ENCODE assay signal across 19 cellular contexts in genomic region chr1:200296091-200296661, GRCh38.
DNase-seq lines count a peak whose midpoint lies in the region; ATAC-seq and TF ChIP-seq lines count a peak whose summit lies in the region.
"Had no signal": no experiment of that assay in that cellular context is flagged by ENCODE, and none has a peak within 500 bp of the region (broad histone marks: within the 10 kb centered on the region; RNA-seq: fewer than 3 reads in every experiment).

No MANE protein-coding gene starts in this region.

- intact Hi-C loops in activated CD4-positive, alpha-beta T cell treated with anti-CD3 and anti-CD28 coated beads for 36 hours (cut with DNase I, micrococcal nuclease), result no loop called here

- TF ChIP-seq CTCF in HEK293 (tag by site-specific recombination; IDR thresholded peaks at IDR 0.05), result no peak
- TF ChIP-seq CTCF in glutamatergic neuron (IDR thresholded peaks at IDR 0.05; ENCODE audit: partially characterized antibody, unreplicated experiment), result no peak

- H3K4me1 ChIP-seq in HEK293 (ENCODE audit: control insufficient read depth, insufficient read depth, low read length), result no peaks in the 10 kb centered on the region
- H3K4me1 ChIP-seq: breast epithelium, suprapubic skin had no signal

- H3K9me3 ChIP-seq in HEK293 (ENCODE audit: control insufficient read depth, insufficient read depth, low read depth, low read length), result no peaks in the 10 kb centered on the region
- H3K9me3 ChIP-seq: breast epithelium, esophagus muscularis mucosa, neutrophil, SJSA1, suprapubic skin had no signal

- H3K4me3 Mint-ChIP-seq in glutamatergic neuron (ENCODE audit: unreplicated experiment), result no peak overlapping the region
- no peak overlapping the region for H3K4me3 Mint-ChIP-seq in activated CD4-positive, alpha-beta T cell treated with anti-CD3 and anti-CD28 coated beads for 36 hours
- H3K4me3 Mint-ChIP-seq: activated CD4-positive, alpha-beta memory T cell treated with anti-CD3 and anti-CD28 coated beads for 36 hours; activated T-cell treated with anti-CD3 and anti-CD28 coated beads, Interleukin-2, amount 50 U/mL, for 24 hours had no signal

- H3K4me1 Mint-ChIP-seq in glutamatergic neuron (ENCODE audit: low read depth, unreplicated experiment), result peaks cover 12% of the 10 kb centered on the region
- H3K4me1 Mint-ChIP-seq in activated CD4-positive, alpha-beta T cell treated with anti-CD3 and anti-CD28 coated beads for 36 hours, result no peaks in the 10 kb centered on the region

- peaks cover 2% of the 10 kb centered on the region for H3K9me3 Mint-ChIP-seq in glutamatergic neuron (ENCODE audit: unreplicated experiment)
- no peaks in the 10 kb centered on the region for H3K9me3 Mint-ChIP-seq in activated CD4-positive, alpha-beta T cell treated with anti-CD3 and anti-CD28 coated beads for 36 hours (ENCODE audit: low read depth)
- H3K9me3 Mint-ChIP-seq: activated CD4-positive, alpha-beta memory T cell treated with anti-CD3 and anti-CD28 coated beads for 36 hours; activated naive CD4-positive, alpha-beta T cell treated with anti-CD3 and anti-CD28 coated beads, Interleukin-2, amount 50 U/mL, for 72 hours; activated T-cell treated with anti-CD3 and anti-CD28 coated beads, Interleukin-2, amount 50 U/mL, for 24 hours had no signal

- no peaks in the 10 kb centered on the region for H3K36me3 ChIP-seq in HEK293 (ENCODE audit: control insufficient read depth in 2 of 2, insufficient read depth in 1 of 2, low read length in 2 of 2)
- H3K36me3 ChIP-seq: breast epithelium, esophagus muscularis mucosa, neutrophil, SJSA1, suprapubic skin had no signal

- H3K4me3 ChIP-seq in HEK293 (ENCODE audit: low read depth, low read length), result no peak overlapping the region
- H3K4me3 ChIP-seq: breast epithelium, dorsolateral prefrontal cortex, esophagus muscularis mucosa, SJSA1, suprapubic skin had no signal

- H3K27me3 Mint-ChIP-seq in glutamatergic neuron (ENCODE audit: unreplicated experiment), result peaks cover 5% of the 10 kb centered on the region
- no peaks in the 10 kb centered on the region for H3K27me3 Mint-ChIP-seq in activated CD4-positive, alpha-beta T cell treated with anti-CD3 and anti-CD28 coated beads for 36 hours
- H3K27me3 Mint-ChIP-seq: activated CD4-positive, alpha-beta memory T cell treated with anti-CD3 and anti-CD28 coated beads for 36 hours had no signal

- ATAC-seq in activated CD4-positive, alpha-beta T cell treated with anti-CD3 and anti-CD28 coated beads for 36 hours, result no peak
- ATAC-seq: activated naive CD4-positive, alpha-beta T cell treated with anti-CD3 and anti-CD28 coated beads, Interleukin-2, amount 50 U/mL, for 72 hours had no signal

- DNase-seq in NCI-H748 (lab: John Stamatoyannopoulos, UW; ENCODE audit: unreplicated experiment) (peak; percentile 31), fibroblast of gingiva (ENCODE audit: low read depth) (peak; percentile 71), renal cortical epithelial cell (ENCODE audit: low read depth) (peak; percentile 58), glutamatergic neuron (no peak), T-helper 1 cell (no peak)
- DNase-seq in activated CD4-positive, alpha-beta T cell treated with anti-CD3 and anti-CD28 coated beads for 36 hours, result no peak
- DNase-seq: activated CD4-positive, alpha-beta memory T cell treated with anti-CD3 and anti-CD28 coated beads for 36 hours; activated T-cell treated with anti-CD3 and anti-CD28 coated beads, Interleukin-2, amount 50 U/mL, for 24 hours; DMS79 treated with DMSO at 0.1 percent for 48 hours; dorsolateral prefrontal cortex; MV-4-11; stimulated activated CD4-positive, alpha-beta T cell treated with anti-CD3 and anti-CD28 coated beads, Interleukin-2, amount 100 ng/mL, for 48 hours had no signal

- no peak overlapping the region for H3K27ac Mint-ChIP-seq in glutamatergic neuron (ENCODE audit: unreplicated experiment)
- no peak overlapping the region for H3K27ac Mint-ChIP-seq in activated CD4-positive, alpha-beta T cell treated with anti-CD3 and anti-CD28 coated beads for 36 hours
- H3K27ac Mint-ChIP-seq: activated CD4-positive, alpha-beta memory T cell treated with anti-CD3 and anti-CD28 coated beads for 36 hours; activated naive CD4-positive, alpha-beta T cell treated with anti-CD3 and anti-CD28 coated beads, Interleukin-2, amount 50 U/mL, for 72 hours; activated T-cell treated with anti-CD3 and anti-CD28 coated beads, Interleukin-2, amount 50 U/mL, for 24 hours had no signal

- CTCF ChIA-PET in HEK293 (lab: Yijun Ruan, JAX), result interaction anchor here (0.5 to 1.2 kb wide), 7 partner anchors 11 to 674 kb away, joined by 3 to 6 read pairs (median 3); no protein-coding TSS in a partner anchor
- CTCF ChIA-PET in activated CD4-positive, alpha-beta T cell treated with anti-CD3 and anti-CD28 coated beads for 36 hours (lab: Charles Lee), result interaction anchor here (0.6 to 1.2 kb wide), 5 partner anchors 8 to 213 kb away, joined by 3 to 5 read pairs (median 3); no protein-coding TSS in a partner anchor

- no peak overlapping the region for H3K27ac ChIP-seq in HEK293 (ENCODE audit: extremely low read depth, low read depth, low read length)
- H3K27ac ChIP-seq: breast epithelium, dorsolateral prefrontal cortex, esophagus muscularis mucosa, neutrophil, SJSA1, suprapubic skin had no signal

- POLR2A ChIA-PET in HEK293 (lab: Yijun Ruan, JAX), result no interaction called here
- POLR2A ChIA-PET in activated CD4-positive, alpha-beta T cell treated with anti-CD3 and anti-CD28 coated beads for 36 hours (lab: Charles Lee), result interaction anchor here (0.6 kb wide), 1 partner anchor 85 kb away, joined by 3 read pairs; no protein-coding TSS in a partner anchor

- H3K36me3 Mint-ChIP-seq in glutamatergic neuron (ENCODE audit: unreplicated experiment), result no peaks in the 10 kb centered on the region
- H3K36me3 Mint-ChIP-seq in activated CD4-positive, alpha-beta T cell treated with anti-CD3 and anti-CD28 coated beads for 36 hours (ENCODE audit: low read depth), result no peaks in the 10 kb centered on the region
- H3K36me3 Mint-ChIP-seq: activated CD4-positive, alpha-beta memory T cell treated with anti-CD3 and anti-CD28 coated beads for 36 hours; activated naive CD4-positive, alpha-beta T cell treated with anti-CD3 and anti-CD28 coated beads, Interleukin-2, amount 50 U/mL, for 72 hours had no signal

TF ChIP-seq in HEK293, 187 proteins besides CTCF, POLR2A, EP300 and RAD21:
- TF ChIP-seq ZNF747 (tag by site-specific recombination; IDR thresholded peaks at IDR 0.05), result no peak
- 0 out of 2 replicates have a peak, but pooled peaks have one; percentile 17 for TF ChIP-seq ZNF121 (tag by site-specific recombination; IDR thresholded peaks at IDR 0.05)
- TF ChIP-seq GLIS1 (tag by site-specific recombination; IDR thresholded peaks at IDR 0.05), result peak; percentile 10; the same call in 1 of the 2 replicates
- TF ChIP-seq WT1 (tag by site-specific recombination; IDR thresholded peaks at IDR 0.05), result peak; percentile 61

Comparison
In these comparisons a context has a peak if more than half of its experiments do, and no peak if none do; other contexts are left out.
1. DNase-seq: peak in NCI-H748 (single experiment), fibroblast of gingiva (single experiment) and renal cortical epithelial cell (single experiment); none in glutamatergic neuron (single experiment), activated CD4-positive, alpha-beta T cell treated with anti-CD3 and anti-CD28 coated beads for 36 hours (single experiment) and T-helper 1 cell (0 of 5).